In the genomic region with DNA sequence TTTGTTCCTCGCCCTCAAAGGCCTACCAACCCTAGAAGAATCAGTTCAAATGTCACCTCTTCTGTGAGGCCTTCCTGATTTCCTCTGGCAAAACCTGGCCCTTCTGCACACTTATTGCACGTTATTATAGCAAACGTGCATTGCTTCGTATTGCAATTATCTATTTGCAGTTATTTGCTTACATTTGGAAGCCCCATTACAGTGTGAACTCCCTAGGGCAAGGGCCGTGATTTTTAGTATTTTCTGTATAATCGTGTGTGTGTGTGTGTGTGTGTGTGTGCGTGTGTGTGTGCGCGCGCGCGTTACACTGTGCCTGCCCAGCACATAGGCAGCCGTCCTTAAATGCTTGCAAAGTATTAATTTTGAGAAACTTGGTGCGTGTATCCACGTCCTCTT, we compare ENCODE assay signal across 8 cellular contexts. TPM values are rescaled to one million over a fixed set of nuclear protein-coding genes. Genes with fewer than 3 reads are reported as not detected.
DNase-seq lines count a peak whose midpoint lies in the region; ATAC-seq, FAIRE-seq and TF ChIP-seq lines count a peak whose summit lies in the region.

No MANE protein-coding gene starts in this region.

- TF ChIP-seq POLR2A in GM12891 (IDR thresholded peaks at IDR 0.05; ENCODE audit: low read depth, low read length): no peak
- no peak for TF ChIP-seq POLR2A in H54 (IDR thresholded peaks at IDR 0.05; ENCODE audit: low read depth, low read length)

- peak overlapping the region; percentile 26 for H3K9ac ChIP-seq in mucosa of stomach (ENCODE audit: low read length)

- H3K27me3 ChIP-seq in ACC112 (ENCODE audit: insufficient read depth, low read length) (peaks cover 2% of the 10 kb centered on the region; the same call in 1 of the 2 replicates), mucosa of stomach (ENCODE audit: control insufficient read depth, insufficient read depth, low read length) (peaks cover 6% of the 10 kb centered on the region)

- FAIRE-seq in GM12891 (lab: Jason Lieb, UNC) (no peak), H54 (lab: Jason Lieb, UNC) (no peak)

- ATAC-seq in GM19395 (IDR thresholded peaks at IDR 0.05; ENCODE audit: unreplicated experiment) (peak; percentile 39), HG03469 (IDR thresholded peaks at IDR 0.05; ENCODE audit: unreplicated experiment) (peak; percentile 11)

- H2AFZ ChIP-seq in ACC112 (ENCODE audit: low read length, unreplicated experiment): peak overlapping the region; percentile 57

- H3K4me3 ChIP-seq in ACC112 (ENCODE audit: low read depth, low read length): peak overlapping the region; percentile 90
- peak overlapping the region; percentile 71 for H3K4me3 ChIP-seq in mucosa of stomach (ENCODE audit: low read length)

- H3K4me1 ChIP-seq in ACC112 (ENCODE audit: control insufficient read depth, insufficient read depth, low read length, unreplicated experiment): peaks cover 6% of the 10 kb centered on the region
- H3K4me1 ChIP-seq in mucosa of stomach (ENCODE audit: control insufficient read depth, insufficient read depth, low read length): peaks cover 6% of the 10 kb centered on the region

- H3K36me3 ChIP-seq in ACC112 (ENCODE audit: insufficient read depth, low read length): no peaks in the 10 kb centered on the region
- H3K36me3 ChIP-seq in mucosa of stomach (ENCODE audit: control insufficient read depth, insufficient read depth, low read length): no peaks in the 10 kb centered on the region

- no peaks in the 10 kb centered on the region for H3K79me2 ChIP-seq in ACC112 (ENCODE audit: control insufficient read depth, insufficient read depth, low read length, unreplicated experiment)

- H3K27ac ChIP-seq in ACC112 (ENCODE audit: low read depth, low read length): no peak overlapping the region

- no peaks in the 10 kb centered on the region for H3K9me3 ChIP-seq in mucosa of stomach (ENCODE audit: control insufficient read depth, low read length)

- peak; percentile 4 for DNase-seq in cerebellum (ENCODE audit: low spot score)
- no peak for DNase-seq in GM12891 (ENCODE audit: insufficient read length, low spot score)
- DNase-seq in activated CD4-positive, alpha-beta T cell treated with anti-CD3 and anti-CD28 coated beads for 1 hour: no peak
- DNase-seq in H54 (ENCODE audit: insufficient read length, low spot score): no peak

TF ChIP-seq in GM12891, 5 proteins besides CTCF, POLR2A, EP300 and RAD21:
- TF ChIP-seq POLR2AphosphoS5 (IDR thresholded peaks at IDR 0.05; ENCODE audit: low read depth, low read length) (no peak), SPI1 (IDR thresholded peaks at IDR 0.05; ENCODE audit: low read depth, low read length) (no peak), PAX5 (IDR thresholded peaks at IDR 0.05; ENCODE audit: insufficient read depth, low read length, severe bottlenecking) (no peak), POU2F2 (IDR thresholded peaks at IDR 0.05; ENCODE audit: low read depth, low read length) (no peak), TAF1 (IDR thresholded peaks at IDR 0.05; ENCODE audit: low read depth, low read length) (no peak)

RNA-seq across cellular contexts. Expression of gene SEMA4F, which starts 0.5 kb away (rescaled TPM):
- 11.2 TPM for total RNA-seq in cerebellum
- polyA plus RNA-seq in GM12891 (2012; ENCODE audit: low read depth, missing spikeins): 1.2 TPM

RNA-seq across cellular contexts. Expression of gene M1AP, which starts 5.5 kb away (rescaled TPM):
- total RNA-seq in cerebellum: 0.36 TPM
- 0.24 TPM for polyA plus RNA-seq in GM12891 (2012; ENCODE audit: low read depth, missing spikeins)
